In the genomic region with DNA sequence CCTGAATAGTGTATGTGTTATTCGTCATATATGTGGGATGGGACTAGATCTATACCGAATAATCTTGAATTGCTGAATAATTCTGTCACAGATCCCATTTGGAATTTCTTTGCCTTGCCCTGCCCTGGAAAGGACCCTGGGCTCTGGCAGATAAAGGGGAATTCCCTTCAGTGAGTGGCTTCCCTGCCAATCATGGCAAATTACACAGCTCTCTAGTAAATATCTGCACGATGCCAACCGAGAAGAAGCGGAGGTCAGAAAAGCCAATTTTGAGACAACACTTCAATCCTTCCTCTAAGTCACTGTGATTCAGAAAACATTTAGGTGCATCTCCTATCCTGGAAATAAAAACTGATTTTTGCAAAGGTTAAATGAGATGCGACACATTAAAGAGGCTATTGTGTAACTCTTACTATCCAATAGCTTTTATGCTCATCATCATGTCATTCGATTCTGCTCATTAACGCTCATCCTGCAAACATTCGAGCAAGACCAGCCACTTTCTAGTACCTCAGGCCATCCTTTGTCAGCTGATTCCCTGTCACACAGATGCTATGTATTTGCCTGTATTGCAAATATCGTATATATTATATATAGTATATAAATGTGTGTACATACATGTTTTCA, we compare ENCODE assay signal across 16 cellular contexts.
A peak's percentile ranks its signal among the peaks of the same experiment; 100 is the strongest.
DNase-seq lines count a peak whose midpoint lies in the region; ATAC-seq and TF ChIP-seq lines count a peak whose summit lies in the region.
"Had no signal": no experiment of that assay in that cellular context is flagged by ENCODE, and none has a peak within 500 bp of the region (broad histone marks: within the 10 kb centered on the region; RNA-seq: fewer than 3 reads in every experiment).

No MANE protein-coding gene starts in this region.

- H2AFZ ChIP-seq in ACC112 (ENCODE audit: low read length, unreplicated experiment) = peak overlapping the region; percentile 83

- peak overlapping the region; percentile 86 for H3K27ac Mint-ChIP-seq in nephron progenitor cell
- H3K27ac Mint-ChIP-seq: activated CD4-positive, alpha-beta T cell treated with anti-CD3 and anti-CD28 coated beads, Interleukin-2, amount 10 ng/mL, durations not matched to agents 24 days and 14 days; activated naive CD4-positive, alpha-beta T cell treated with anti-CD3 and anti-CD28 coated beads, Interleukin-2, amount 50 U/mL, for 24 hours had no signal

- H3K4me1 ChIP-seq in ACC112 (ENCODE audit: control insufficient read depth, insufficient read depth, low read length, unreplicated experiment) (peaks cover 12% of the 10 kb centered on the region), foreskin keratinocyte (no peaks in the 10 kb centered on the region), stomach (peaks cover 0 to 16% (median 8%) of the 10 kb centered on the region in 4 donors)

- H3K27me3 ChIP-seq in ACC112 (ENCODE audit: insufficient read depth, low read length) (no peaks in the 10 kb centered on the region), foreskin keratinocyte (peaks cover 10% of the 10 kb centered on the region), stomach (no peaks in the 10 kb centered on the region), dorsolateral prefrontal cortex (peaks cover 0 to 44% (median 0%) of the 10 kb centered on the region in 45 donors)

- peak; percentile 45 for DNase-seq in NCI-H2227 (lab: John Stamatoyannopoulos, UW; ENCODE audit: unreplicated experiment)
- DNase-seq in foreskin keratinocyte = peak in 1 of 2 donors; percentile 32
- DNase-seq in nephron progenitor cell = no peak
- DNase-seq in stomach = no peak
- DNase-seq in amygdala (lab: John Stamatoyannopoulos, UW) = no peak
- DNase-seq in epidermal melanocyte (ENCODE audit: insufficient read length, low spot score) = no peak
- no peak for DNase-seq in dorsolateral prefrontal cortex
- DNase-seq: activated CD4-positive, alpha-beta T cell treated with anti-CD3 and anti-CD28 coated beads, Interleukin-2, amount 10 ng/mL, durations not matched to agents 24 days and 14 days; activated T-cell treated with anti-CD3 and anti-CD28 coated beads for 4 hours; Calu3; effector CD8-positive, alpha-beta T cell; GDM1; NCI-H1694 treated with DMSO at 0.1 percent for 48 hours; NCI-H774 had no signal

- H3K36me3 ChIP-seq in ACC112 (ENCODE audit: insufficient read depth, low read length) = no peaks in the 10 kb centered on the region
- H3K36me3 ChIP-seq in stomach = peaks cover 0 to 2% (median 0%) of the 10 kb centered on the region in 4 donors

- ATAC-seq in foreskin keratinocyte = peak; percentile 14

- peak overlapping the region; percentile 24; the same call in 1 of the 2 replicates for H3K27ac ChIP-seq in ACC112 (ENCODE audit: low read depth, low read length)
- no peak overlapping the region for H3K27ac ChIP-seq in foreskin keratinocyte
- no peak overlapping the region for H3K27ac ChIP-seq in stomach
- H3K27ac ChIP-seq in dorsolateral prefrontal cortex = no peak overlapping the region

- H3K9me3 ChIP-seq in stomach = no peaks in the 10 kb centered on the region

- no peaks in the 10 kb centered on the region for H3K27me3 Mint-ChIP-seq in nephron progenitor cell (ENCODE audit: low read depth, poor library complexity)

- no peaks in the 10 kb centered on the region for H3K79me2 ChIP-seq in ACC112 (ENCODE audit: control insufficient read depth, insufficient read depth, low read length, unreplicated experiment)

- TF ChIP-seq POLR2A in stomach (IDR thresholded peaks at IDR 0.05) = no peak

- intact Hi-C loops in stomach (cut with DNase I; ENCODE audit: low total_unique reads) (no loop called here), dorsolateral prefrontal cortex (cut with DNase I) (no loop called here)

- H3K4me3 Mint-ChIP-seq in nephron progenitor cell = peak overlapping the region; percentile 39
- H3K4me3 Mint-ChIP-seq: activated CD4-positive, alpha-beta T cell treated with anti-CD3 and anti-CD28 coated beads, Interleukin-2, amount 10 ng/mL, durations not matched to agents 24 days and 14 days; activated naive CD4-positive, alpha-beta T cell treated with anti-CD3 and anti-CD28 coated beads, Interleukin-2, amount 50 U/mL, for 24 hours had no signal

- no peak for TF ChIP-seq CTCF in foreskin keratinocyte (conservative IDR thresholded peaks at IDR 0.05)
- no peak for TF ChIP-seq CTCF in nephron progenitor cell (IDR thresholded peaks at IDR 0.05)
- no peak for TF ChIP-seq CTCF in stomach (IDR thresholded peaks at IDR 0.05)
- no peak for TF ChIP-seq CTCF in dorsolateral prefrontal cortex (IDR thresholded peaks at IDR 0.05 in 54 of 56, conservative IDR thresholded peaks at IDR 0.05 in 2 of 56; ENCODE audit: low read depth in 1 of 56, partially characterized antibody in 56 of 56)

- no peak for TF ChIP-seq EP300 in stomach (IDR thresholded peaks at IDR 0.05)

- H3K4me1 Mint-ChIP-seq in nephron progenitor cell = peaks cover 96% of the 10 kb centered on the region
- H3K4me1 Mint-ChIP-seq: activated CD4-positive, alpha-beta T cell treated with anti-CD3 and anti-CD28 coated beads, Interleukin-2, amount 10 ng/mL, durations not matched to agents 24 days and 14 days; activated naive CD4-positive, alpha-beta T cell treated with anti-CD3 and anti-CD28 coated beads, Interleukin-2, amount 50 U/mL, for 24 hours had no signal

- no peaks in the 10 kb centered on the region for H3K9me3 Mint-ChIP-seq in nephron progenitor cell
- H3K9me3 Mint-ChIP-seq: activated CD4-positive, alpha-beta T cell treated with anti-CD3 and anti-CD28 coated beads, Interleukin-2, amount 10 ng/mL, durations not matched to agents 24 days and 14 days; activated naive CD4-positive, alpha-beta T cell treated with anti-CD3 and anti-CD28 coated beads, Interleukin-2, amount 50 U/mL, for 24 hours had no signal

- peaks cover 6% of the 10 kb centered on the region for H3K36me3 Mint-ChIP-seq in nephron progenitor cell (ENCODE audit: low read depth)
- H3K36me3 Mint-ChIP-seq: activated naive CD4-positive, alpha-beta T cell treated with anti-CD3 and anti-CD28 coated beads, Interleukin-2, amount 50 U/mL, for 24 hours had no signal

- WGBS in stomach, 5 donors = 48 to 58% (median 56%) methylated on average over 10 of the region's 10 CpGs

- H3K4me3 ChIP-seq in ACC112 (ENCODE audit: low read depth, low read length) (peak overlapping the region; percentile 55), stomach (no peak overlapping the region), dorsolateral prefrontal cortex (peak overlapping the region in 4 of 59 donors; percentile 4 to 23 (median 8))
